Comparison of ENCODE assay signal across 8 cellular contexts in the genomic region with DNA sequence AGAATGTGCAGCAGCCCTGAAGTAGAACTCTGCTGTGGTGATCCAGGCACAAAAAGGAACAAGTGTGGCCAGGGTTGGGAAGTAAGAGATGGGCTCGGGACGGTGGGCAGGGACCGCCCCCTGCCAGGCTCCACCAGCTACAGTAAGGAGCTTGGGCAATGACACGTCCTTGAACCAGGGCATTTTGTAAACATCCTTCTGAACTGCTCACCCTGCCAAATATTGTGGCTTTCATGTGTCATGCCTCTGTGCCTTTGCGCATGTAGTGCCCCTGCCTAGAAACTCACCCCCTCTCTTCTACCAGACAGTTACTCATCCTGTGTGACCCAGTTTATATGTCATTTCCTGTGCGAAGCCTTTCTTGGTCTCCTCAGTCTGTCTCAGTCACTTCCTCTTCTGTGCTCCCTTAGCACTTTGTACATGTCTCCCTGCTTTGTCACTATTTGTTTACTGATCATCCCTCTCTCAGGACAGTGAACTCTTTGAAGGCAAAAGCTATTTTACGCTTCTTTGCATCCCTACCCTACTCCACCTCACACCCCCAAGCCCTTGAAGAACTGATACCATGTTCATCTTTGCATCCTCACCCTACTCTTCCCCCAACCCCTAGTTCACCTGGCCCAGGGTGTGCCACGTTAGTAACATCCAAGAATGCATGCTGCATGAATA.
DNase-seq lines count a peak whose midpoint lies in the region; ATAC-seq and TF ChIP-seq lines count a peak whose summit lies in the region.

No MANE protein-coding gene starts in this region.

- H3K36me3 ChIP-seq in PC-9 (ENCODE audit: low read depth) = no peaks in the 10 kb centered on the region
- no peaks in the 10 kb centered on the region for H3K36me3 ChIP-seq in heart left ventricle
- no peaks in the 10 kb centered on the region for H3K36me3 ChIP-seq in H7 (replicated peaks; ENCODE audit: control insufficient read depth, insufficient read depth, low read length)

- 0 out of 2 replicates have a peak overlapping the region, but pooled peaks have one; percentile 16 for H3K4me2 ChIP-seq in PC-9

- intact Hi-C loops in PC-9 (cut with micrococcal nuclease; ENCODE audit: unreplicated experiment) (no loop called here), heart left ventricle (cut with DNase I) (no loop called here)

- H3F3A ChIP-seq in PC-9 (ENCODE audit: insufficient read depth, low read depth) = no peaks in the 10 kb centered on the region

- peak; percentile 99 for ATAC-seq in GM18505 (IDR thresholded peaks at IDR 0.05; ENCODE audit: unreplicated experiment)
- ATAC-seq in HG02938 (IDR thresholded peaks at IDR 0.05; ENCODE audit: unreplicated experiment) = peak; percentile 100
- ATAC-seq in heart left ventricle = peak; percentile 76 to 89 (median 82)

- no peaks in the 10 kb centered on the region for H4K20me1 ChIP-seq in PC-9 (ENCODE audit: insufficient read depth)

- H2AFZ ChIP-seq in PC-9 = no peak overlapping the region; the same call in 1 of the 2 replicates

- TF ChIP-seq CTCF in PC-9 (conservative IDR thresholded peaks at IDR 0.05) (no peak), heart left ventricle (IDR thresholded peaks at IDR 0.05) (no peak)

- DNase-seq in PC-9 (peak in 1 of 2 experiments; percentile 51), activated T-helper 1 cell treated with Interleukin-2 at 50 U/mL for 16 hours (ENCODE audit: low read depth) (peak; percentile 62), heart left ventricle (peak in 2 of 5 donors; percentile 20 to 21), NCI-H2081 (lab: John Stamatoyannopoulos, UW) (no peak), H7 (no peak)
- DNase-seq in stimulated activated CD4-positive, alpha-beta T cell treated with anti-CD3 and anti-CD28 coated beads, Interleukin-1b, Interleukin-23, amount 100 ng/mL, for 1 hour (ENCODE audit: low read depth in 2 of 2) = peak; percentile 36 to 74

- H3K9me3 ChIP-seq in PC-9 (ENCODE audit: insufficient read depth, low read depth) = no peaks in the 10 kb centered on the region
- H3K9me3 ChIP-seq in heart left ventricle = no peaks in the 10 kb centered on the region

- WGBS in heart left ventricle, 4 donors = 78 to 87% (median 80%) methylated on average over 8 of the region's 8 CpGs

- CTCF ChIA-PET in PC-9 (lab: Charles Lee) = no interaction called here

- H3K4me3 ChIP-seq in PC-9 = no peak overlapping the region
- H3K4me3 ChIP-seq in heart left ventricle = peak overlapping the region in 1 of 12 donors; percentile 4
- no peak overlapping the region for H3K4me3 ChIP-seq in H7 (ENCODE audit: insufficient read depth, low read depth, low read length)

- POLR2A ChIA-PET in PC-9 (lab: Charles Lee; ENCODE audit: unreplicated experiment) = no interaction called here

- H3K79me2 ChIP-seq in PC-9 (ENCODE audit: low read depth) = no peaks in the 10 kb centered on the region

- no TSS peak for BruUV-seq in PC-9 (replicated peaks; lab: Mats Ljungman, UMichigan)

- no peak overlapping the region for H3K27ac ChIP-seq in PC-9
- H3K27ac ChIP-seq in heart left ventricle = peak overlapping the region in 3 of 12 donors; percentile 19 to 88 (median 52)

- H3K27me3 ChIP-seq in PC-9 (ENCODE audit: insufficient read depth, low read depth) = no peaks in the 10 kb centered on the region
- H3K27me3 ChIP-seq in heart left ventricle = no peaks in the 10 kb centered on the region
- H3K27me3 ChIP-seq in H7 (ENCODE audit: control insufficient read depth, insufficient read depth, low read length) = no peaks in the 10 kb centered on the region

- H3K4me1 ChIP-seq in PC-9 (replicated peaks; ENCODE audit: insufficient read depth) = no peaks in the 10 kb centered on the region; the same call in 1 of the 2 replicates
- peaks cover 0 to 22% (median 0%) of the 10 kb centered on the region in 12 donors for H3K4me1 ChIP-seq in heart left ventricle

- H3K9me2 ChIP-seq in PC-9 (ENCODE audit: insufficient read depth) = no peaks in the 10 kb centered on the region

- TF ChIP-seq POLR2A in GM18505 (IDR thresholded peaks at IDR 0.05; ENCODE audit: borderline replicate concordance, extremely low read depth, insufficient read depth, insufficient read length) (peak; percentile 49), heart left ventricle (IDR thresholded peaks at IDR 0.05) (no peak)

Comparison
In these comparisons a context has a peak if more than half of its experiments do, and no peak if none do; other contexts are left out.
1. DNase-seq: peak in activated T-helper 1 cell treated with Interleukin-2 at 50 U/mL for 16 hours (single experiment) and stimulated activated CD4-positive, alpha-beta T cell treated with anti-CD3 and anti-CD28 coated beads, Interleukin-1b, Interleukin-23, amount 100 ng/mL, for 1 hour (2 of 2); none in NCI-H2081 (0 of 2) and H7 (single experiment).
2. Peak in every context shown above with its lines, with median percentiles within 50 percentile points of each other: ATAC-seq.